8 cellular contexts compared by ENCODE assay signal in genomic region chr19:10424011-10424637, GRCh38. TPM values are rescaled to one million over a fixed set of nuclear protein-coding genes. Genes with fewer than 3 reads are reported as not detected.
A peak's percentile ranks its signal among the peaks of the same experiment; 100 is the strongest.
DNase-seq lines count a peak whose midpoint lies in the region; ATAC-seq, FAIRE-seq and TF ChIP-seq lines count a peak whose summit lies in the region.

No MANE protein-coding gene starts in this region.

- TF ChIP-seq RAD21 in A549 (conservative IDR thresholded peaks at IDR 0.05 in 1 of 2, IDR thresholded peaks at IDR 0.05 in 1 of 2), result peak; percentile 29 to 46; a peak in 4 of 5 replicates

- ATAC-seq in A549 (peak; percentile 70 to 88), HG03342 (IDR thresholded peaks at IDR 0.05; ENCODE audit: unreplicated experiment) (no peak)

- FAIRE-seq in A549 (lab: Jason Lieb, UNC), result no peak

- no peaks in the 10 kb centered on the region for H3K9me3 ChIP-seq in A549

- TF ChIP-seq CTCF in A549 (IDR thresholded peaks at IDR 0.05) (peak; percentile 72), GM12874 (IDR thresholded peaks at IDR 0.05; ENCODE audit: insufficient read depth, low read depth, low read length) (peak; percentile 96), cardiac fibroblast (IDR thresholded peaks at IDR 0.05; ENCODE audit: low read depth, low read length) (peak; percentile 91)

- DNase-seq in A549 (ENCODE audit: low read depth in 1 of 2, low spot score in 1 of 2) (peak; percentile 82 to 89), NCI-H1105 (lab: John Stamatoyannopoulos, UW) (peak; percentile 54), UCSD-AML1 (lab: John Stamatoyannopoulos, UW; ENCODE audit: unreplicated experiment) (peak; percentile 84), cardiac fibroblast (ENCODE audit: low read depth in 2 of 2) (peak; percentile 73 to 74), inferior parietal cortex (ENCODE audit: extremely low spot score) (peak; percentile 77)
- peak; percentile 68 for DNase-seq in stimulated activated CD4-positive, alpha-beta T cell treated with anti-CD3 and anti-CD28 coated beads, Interleukin-12 subunit alpha, Interleukin-12 subunit beta, amount 100 ng/mL, for 4 hours

- H3K4me2 ChIP-seq in A549, result peak overlapping the region; percentile 92

- H3K27ac ChIP-seq in A549, result peak overlapping the region; percentile 45 to 80

- POLR2A ChIA-PET in A549 (lab: Yijun Ruan, JAX), result no interaction called here

- WGBS in A549 (ENCODE audit: missing lambda C conversion rate), result 0% methylated on average over 9 of the region's 38 CpGs

- CTCF ChIA-PET in A549 (lab: Yijun Ruan, JAX), result interaction anchor here (0.5 to 5.4 kb wide), 17 partner anchors 9 to 183 kb away, joined by 3 to 38 read pairs (median 3); partner anchors contain the start of genes CDC37 and KEAP1

- no peak for TF ChIP-seq POLR2A in A549 (IDR thresholded peaks at IDR 0.05; ENCODE audit: low read length)

- TF ChIP-seq EP300 in A549 (IDR thresholded peaks at IDR 0.05), result no peak

- H3K4me1 ChIP-seq in A549, result peaks cover 17% of the 10 kb centered on the region

- peak overlapping the region; percentile 45 for H3K4me3 ChIP-seq in A549
- H3K4me3 ChIP-seq in cardiac fibroblast (replicated peaks in 1 of 2; ENCODE audit: low read depth in 2 of 2, low read length in 2 of 2), result peak overlapping the region; percentile 29 to 43

TF ChIP-seq in A549, 52 proteins besides CTCF, POLR2A, EP300 and RAD21:
- peak; percentile 55 for TF ChIP-seq SMC3 (IDR thresholded peaks at IDR 0.05)
- TF ChIP-seq, protein P1, sequence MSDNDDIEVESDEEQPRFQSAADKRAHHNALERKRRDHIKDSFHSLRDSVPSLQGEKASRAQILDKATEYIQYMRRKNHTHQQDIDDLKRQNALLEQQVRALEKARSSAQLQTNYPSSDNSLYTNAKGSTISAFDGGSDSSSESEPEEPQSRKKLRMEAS (IDR thresholded peaks at IDR 0.05), result peak; percentile 53
- TF ChIP-seq, protein P2, sequence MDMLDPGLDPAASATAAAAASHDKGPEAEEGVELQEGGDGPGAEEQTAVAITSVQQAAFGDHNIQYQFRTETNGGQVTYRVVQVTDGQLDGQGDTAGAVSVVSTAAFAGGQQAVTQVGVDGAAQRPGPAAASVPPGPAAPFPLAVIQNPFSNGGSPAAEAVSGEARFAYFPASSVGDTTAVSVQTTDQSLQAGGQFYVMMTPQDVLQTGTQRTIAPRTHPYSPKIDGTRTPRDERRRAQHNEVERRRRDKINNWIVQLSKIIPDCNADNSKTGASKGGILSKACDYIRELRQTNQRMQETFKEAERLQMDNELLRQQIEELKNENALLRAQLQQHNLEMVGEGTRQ (IDR thresholded peaks at IDR 0.05), result no peak
- TF ChIP-seq FOSL2 (IDR thresholded peaks at IDR 0.05), result no peak
- TF ChIP-seq FOSL2 (CRISPR knock-in tag; IDR thresholded peaks at IDR 0.05), result peak; percentile 2; the same call in 1 of the 2 replicates

RNA-seq across cellular contexts. Expression of gene PDE4A, which starts 3.8 kb away (rescaled TPM):
- polyA plus RNA-seq in A549 (2011; rRNA removed) (1.2 and 2.2 TPM in 2 replicates), A549 (2017; fragmentation: RNase III; extraction: RNeasy Plus Mini Kit Qiagen cat#74134 plus additional on column Dnase treatment) (3.7 to 3.9 TPM (median 3.9 TPM) in 3 replicates)
- polyA plus RNA-seq in A549 (2012; cell fraction: cytosol; rRNA removed), result 2.4 and 3.5 TPM in 2 replicates
- 4.6 and 5.4 TPM in 2 replicates for polyA plus RNA-seq in A549 (2012; cell fraction: nucleus; rRNA removed)
- 5.6 and 7.0 TPM in 2 replicates for polyA minus RNA-seq in A549 (2011; rRNA and poly(A)+ RNA removed)

RNA-seq across cellular contexts. Expression of gene CDC37, which starts 20.8 kb away (rescaled TPM):
- 125 and 152 TPM in 2 replicates for polyA plus RNA-seq in A549 (2011; rRNA removed)
- polyA plus RNA-seq in A549 (2012; cell fraction: cytosol; rRNA removed), result 336 and 384 TPM in 2 replicates
- polyA plus RNA-seq in A549 (2012; cell fraction: nucleus; rRNA removed), result 630 and 656 TPM in 2 replicates
- 214 to 236 TPM (median 220 TPM) in 3 replicates for polyA plus RNA-seq in A549 (2017; fragmentation: RNase III; extraction: RNeasy Plus Mini Kit Qiagen cat#74134 plus additional on column Dnase treatment)
- 57.2 and 58.2 TPM in 2 replicates for polyA minus RNA-seq in A549 (2011; rRNA and poly(A)+ RNA removed)

RNA-seq across cellular contexts. Expression of gene TYK2, which starts 43.8 kb away (rescaled TPM):
- polyA plus RNA-seq in A549 (2011; rRNA removed) (17.0 and 41.4 TPM in 2 replicates), A549 (2017; fragmentation: RNase III; extraction: RNeasy Plus Mini Kit Qiagen cat#74134 plus additional on column Dnase treatment) (51.9 to 65.6 TPM (median 57.1 TPM) in 3 replicates)
- 45.6 and 49.9 TPM in 2 replicates for polyA plus RNA-seq in A549 (2012; cell fraction: cytosol; rRNA removed)
- polyA plus RNA-seq in A549 (2012; cell fraction: nucleus; rRNA removed), result 275 and 321 TPM in 2 replicates
- polyA minus RNA-seq in A549 (2011; rRNA and poly(A)+ RNA removed), result 29.5 and 37.4 TPM in 2 replicates
